1 cellular context compared by ENCODE assay signal in the genomic region with DNA sequence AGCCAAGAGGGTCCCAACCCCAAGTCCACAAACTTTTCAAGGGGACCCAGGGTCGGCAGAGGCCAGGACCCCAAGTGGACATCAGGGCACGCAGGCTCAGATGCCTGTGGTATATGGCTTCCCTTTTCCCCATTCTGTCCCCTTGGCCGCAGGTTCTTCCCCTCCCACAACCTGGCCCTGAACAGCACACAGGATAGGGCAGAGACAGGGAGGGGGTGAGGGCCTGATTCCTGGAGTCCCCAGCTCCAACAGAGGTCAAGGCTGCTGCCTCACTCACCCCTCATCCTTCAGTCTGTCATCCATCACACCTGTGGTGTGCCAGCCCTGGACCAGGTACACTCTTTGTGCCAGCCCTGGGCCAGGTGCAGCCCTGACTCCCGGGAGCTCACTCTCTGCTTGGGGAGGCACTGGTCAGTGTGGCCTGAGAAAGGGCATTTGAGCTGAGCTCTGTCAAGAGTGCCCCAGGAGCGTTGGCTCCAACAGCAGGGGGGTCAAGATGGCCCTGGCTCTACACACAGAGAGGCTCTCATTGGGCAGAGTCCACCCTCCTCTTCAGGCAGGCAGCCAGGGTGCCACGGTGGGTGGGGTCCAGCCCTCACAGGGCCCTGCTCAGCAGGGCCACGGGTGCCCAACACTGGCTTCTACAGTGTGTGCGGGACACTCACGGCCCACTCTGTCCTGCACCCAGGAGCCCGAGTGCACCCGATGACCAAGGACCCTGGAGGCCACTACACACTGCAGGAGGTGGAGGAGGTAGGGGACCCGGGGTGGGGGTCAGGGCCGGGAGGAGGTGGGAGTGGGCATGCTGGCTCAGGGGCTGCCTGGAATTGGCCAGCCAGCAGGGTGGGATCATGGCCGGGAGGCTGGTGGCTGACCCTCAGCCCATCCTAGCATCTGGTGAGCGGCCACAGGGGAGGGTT.
TF ChIP-seq lines count a peak whose summit lies in the region.

No MANE protein-coding gene starts in this region.

TF ChIP-seq in HepG2, 621 proteins besides CTCF, POLR2A, EP300 and RAD21 (continues in another document):
- peak; percentile 28; the same call in 1 of the 2 replicates for TF ChIP-seq ZNF160 (CRISPR knock-in tag; IDR thresholded peaks at IDR 0.05)
- TF ChIP-seq ZFP1 (CRISPR knock-in tag; IDR thresholded peaks at IDR 0.05), result no peak
- TF ChIP-seq TFDP1 (CRISPR knock-in tag; IDR thresholded peaks at IDR 0.05; ENCODE audit: borderline replicate concordance), result no peak
- 0 out of 2 replicates have a peak, but pooled peaks have one; percentile 73 for TF ChIP-seq ZNF468 (CRISPR knock-in tag; IDR thresholded peaks at IDR 0.05)
- TF ChIP-seq SKIL (CRISPR knock-in tag; IDR thresholded peaks at IDR 0.05; ENCODE audit: borderline replicate concordance), result 0 out of 2 replicates have a peak, but pooled peaks have one; percentile 12
- TF ChIP-seq, protein P1, sequence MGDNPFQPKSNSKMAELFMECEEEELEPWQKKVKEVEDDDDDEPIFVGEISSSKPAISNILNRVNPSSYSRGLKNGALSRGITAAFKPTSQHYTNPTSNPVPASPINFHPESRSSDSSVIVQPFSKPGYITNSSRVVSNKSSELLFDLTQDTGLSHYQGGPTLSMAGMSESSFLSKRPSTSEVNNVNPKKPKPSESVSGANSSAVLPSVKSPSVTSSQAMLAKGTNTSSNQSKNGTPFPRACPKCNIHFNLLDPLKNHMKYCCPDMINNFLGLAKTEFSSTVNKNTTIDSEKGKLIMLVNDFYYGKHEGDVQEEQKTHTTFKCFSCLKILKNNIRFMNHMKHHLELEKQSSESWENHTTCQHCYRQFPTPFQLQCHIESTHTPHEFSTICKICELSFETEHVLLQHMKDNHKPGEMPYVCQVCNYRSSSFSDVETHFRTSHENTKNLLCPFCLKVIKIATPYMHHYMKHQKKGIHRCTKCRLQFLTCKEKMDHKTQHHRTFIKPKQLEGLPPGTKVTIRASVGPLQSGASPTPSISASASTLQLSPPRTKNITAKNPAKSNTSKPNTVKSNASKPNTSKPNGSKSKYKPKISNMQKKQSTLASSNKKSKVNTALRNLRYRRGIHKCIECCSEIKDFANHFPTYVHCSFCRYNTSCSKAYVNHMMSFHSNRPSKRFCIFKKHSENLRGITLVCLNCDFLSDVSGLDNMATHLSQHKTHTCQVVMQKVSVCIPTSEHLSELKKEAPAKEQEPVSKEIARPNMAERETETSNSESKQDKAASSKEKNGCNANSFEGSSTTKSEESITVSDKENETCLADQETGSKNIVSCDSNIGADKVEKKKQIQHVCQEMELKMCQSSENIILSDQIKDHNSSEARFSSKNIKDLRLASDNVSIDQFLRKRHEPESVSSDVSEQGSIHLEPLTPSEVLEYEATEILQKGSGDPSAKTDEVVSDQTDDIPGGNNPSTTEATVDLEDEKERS (CRISPR knock-in tag; IDR thresholded peaks at IDR 0.05), result no peak
- TF ChIP-seq SALL1 (CRISPR knock-in tag; IDR thresholded peaks at IDR 0.05), result 0 out of 2 replicates have a peak, but pooled peaks have one; percentile 8
- TF ChIP-seq, protein P2, sequence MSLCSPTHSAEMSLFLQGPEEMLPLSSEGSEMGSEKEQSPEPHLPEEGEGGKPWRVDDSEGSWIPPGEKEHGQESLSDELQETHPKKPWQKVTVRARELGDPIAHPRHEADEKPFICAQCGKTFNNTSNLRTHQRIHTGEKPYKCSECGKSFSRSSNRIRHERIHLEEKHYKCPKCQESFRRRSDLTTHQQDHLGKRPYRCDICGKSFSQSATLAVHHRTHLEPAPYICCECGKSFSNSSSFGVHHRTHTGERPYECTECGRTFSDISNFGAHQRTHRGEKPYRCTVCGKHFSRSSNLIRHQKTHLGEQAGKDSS (CRISPR knock-in tag; IDR thresholded peaks at IDR 0.05; ENCODE audit: borderline replicate concordance, low read depth), result 0 out of 2 replicates have a peak, but pooled peaks have one; percentile 15
- TF ChIP-seq IRF2 (CRISPR knock-in tag; IDR thresholded peaks at IDR 0.05), result no peak
- TF ChIP-seq, protein P3, sequence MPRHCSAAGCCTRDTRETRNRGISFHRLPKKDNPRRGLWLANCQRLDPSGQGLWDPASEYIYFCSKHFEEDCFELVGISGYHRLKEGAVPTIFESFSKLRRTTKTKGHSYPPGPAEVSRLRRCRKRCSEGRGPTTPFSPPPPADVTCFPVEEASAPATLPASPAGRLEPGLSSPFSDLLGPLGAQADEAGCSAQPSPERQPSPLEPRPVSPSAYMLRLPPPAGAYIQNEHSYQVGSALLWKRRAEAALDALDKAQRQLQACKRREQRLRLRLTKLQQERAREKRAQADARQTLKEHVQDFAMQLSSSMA (CRISPR knock-in tag; IDR thresholded peaks at IDR 0.05), result 0 out of 2 replicates have a peak, but pooled peaks have one; percentile 35
- TF ChIP-seq MEIS2 (CRISPR knock-in tag; IDR thresholded peaks at IDR 0.05), result no peak
- TF ChIP-seq, protein P4, sequence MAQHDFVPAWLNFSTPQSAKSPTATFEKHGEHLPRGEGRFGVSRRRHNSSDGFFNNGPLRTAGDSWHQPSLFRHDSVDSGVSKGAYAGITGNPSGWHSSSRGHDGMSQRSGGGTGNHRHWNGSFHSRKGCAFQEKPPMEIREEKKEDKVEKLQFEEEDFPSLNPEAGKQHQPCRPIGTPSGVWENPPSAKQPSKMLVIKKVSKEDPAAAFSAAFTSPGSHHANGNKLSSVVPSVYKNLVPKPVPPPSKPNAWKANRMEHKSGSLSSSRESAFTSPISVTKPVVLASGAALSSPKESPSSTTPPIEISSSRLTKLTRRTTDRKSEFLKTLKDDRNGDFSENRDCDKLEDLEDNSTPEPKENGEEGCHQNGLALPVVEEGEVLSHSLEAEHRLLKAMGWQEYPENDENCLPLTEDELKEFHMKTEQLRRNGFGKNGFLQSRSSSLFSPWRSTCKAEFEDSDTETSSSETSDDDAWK (CRISPR knock-in tag; IDR thresholded peaks at IDR 0.05), result no peak
- 0 out of 2 replicates have a peak, but pooled peaks have one; percentile 59 for TF ChIP-seq TIGD3 (CRISPR knock-in tag; IDR thresholded peaks at IDR 0.05; ENCODE audit: borderline replicate concordance)
- TF ChIP-seq ZBTB3 (CRISPR knock-in tag; IDR thresholded peaks at IDR 0.05; ENCODE audit: borderline replicate concordance, low read depth), result no peak
- no peak for TF ChIP-seq NR1H2 (CRISPR knock-in tag; IDR thresholded peaks at IDR 0.05; ENCODE audit: borderline replicate concordance, low read depth)
- TF ChIP-seq ZNF225 (CRISPR knock-in tag; IDR thresholded peaks at IDR 0.05), result 0 out of 2 replicates have a peak, but pooled peaks have one; percentile 29
- TF ChIP-seq ZBTB46 (CRISPR knock-in tag; IDR thresholded peaks at IDR 0.05; ENCODE audit: borderline replicate concordance), result no peak
- TF ChIP-seq, protein P5, sequence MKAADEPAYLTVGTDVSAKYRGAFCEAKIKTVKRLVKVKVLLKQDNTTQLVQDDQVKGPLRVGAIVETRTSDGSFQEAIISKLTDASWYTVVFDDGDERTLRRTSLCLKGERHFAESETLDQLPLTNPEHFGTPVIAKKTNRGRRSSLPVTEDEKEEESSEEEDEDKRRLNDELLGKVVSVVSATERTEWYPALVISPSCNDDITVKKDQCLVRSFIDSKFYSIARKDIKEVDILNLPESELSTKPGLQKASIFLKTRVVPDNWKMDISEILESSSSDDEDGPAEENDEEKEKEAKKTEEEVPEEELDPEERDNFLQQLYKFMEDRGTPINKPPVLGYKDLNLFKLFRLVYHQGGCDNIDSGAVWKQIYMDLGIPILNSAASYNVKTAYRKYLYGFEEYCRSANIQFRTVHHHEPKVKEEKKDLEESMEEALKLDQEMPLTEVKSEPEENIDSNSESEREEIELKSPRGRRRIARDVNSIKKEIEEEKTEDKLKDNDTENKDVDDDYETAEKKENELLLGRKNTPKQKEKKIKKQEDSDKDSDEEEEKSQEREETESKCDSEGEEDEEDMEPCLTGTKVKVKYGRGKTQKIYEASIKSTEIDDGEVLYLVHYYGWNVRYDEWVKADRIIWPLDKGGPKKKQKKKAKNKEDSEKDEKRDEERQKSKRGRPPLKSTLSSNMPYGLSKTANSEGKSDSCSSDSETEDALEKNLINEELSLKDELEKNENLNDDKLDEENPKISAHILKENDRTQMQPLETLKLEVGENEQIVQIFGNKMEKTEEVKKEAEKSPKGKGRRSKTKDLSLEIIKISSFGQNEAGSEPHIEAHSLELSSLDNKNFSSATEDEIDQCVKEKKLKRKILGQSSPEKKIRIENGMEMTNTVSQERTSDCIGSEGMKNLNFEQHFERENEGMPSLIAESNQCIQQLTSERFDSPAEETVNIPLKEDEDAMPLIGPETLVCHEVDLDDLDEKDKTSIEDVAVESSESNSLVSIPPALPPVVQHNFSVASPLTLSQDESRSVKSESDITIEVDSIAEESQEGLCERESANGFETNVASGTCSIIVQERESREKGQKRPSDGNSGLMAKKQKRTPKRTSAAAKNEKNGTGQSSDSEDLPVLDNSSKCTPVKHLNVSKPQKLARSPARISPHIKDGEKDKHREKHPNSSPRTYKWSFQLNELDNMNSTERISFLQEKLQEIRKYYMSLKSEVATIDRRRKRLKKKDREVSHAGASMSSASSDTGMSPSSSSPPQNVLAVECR (CRISPR knock-in tag; IDR thresholded peaks at IDR 0.05; ENCODE audit: borderline replicate concordance), result 0 out of 2 replicates have a peak, but pooled peaks have one; percentile 21
- TF ChIP-seq ZBTB39 (CRISPR knock-in tag; IDR thresholded peaks at IDR 0.05), result peak; percentile 18; the same call in 1 of the 2 replicates
- TF ChIP-seq CEBPB (IDR thresholded peaks at IDR 0.05; ENCODE audit: borderline replicate concordance, low read depth, low read length), result no peak
